ENCODE assay signal across 8 cellular contexts in the genomic region with DNA sequence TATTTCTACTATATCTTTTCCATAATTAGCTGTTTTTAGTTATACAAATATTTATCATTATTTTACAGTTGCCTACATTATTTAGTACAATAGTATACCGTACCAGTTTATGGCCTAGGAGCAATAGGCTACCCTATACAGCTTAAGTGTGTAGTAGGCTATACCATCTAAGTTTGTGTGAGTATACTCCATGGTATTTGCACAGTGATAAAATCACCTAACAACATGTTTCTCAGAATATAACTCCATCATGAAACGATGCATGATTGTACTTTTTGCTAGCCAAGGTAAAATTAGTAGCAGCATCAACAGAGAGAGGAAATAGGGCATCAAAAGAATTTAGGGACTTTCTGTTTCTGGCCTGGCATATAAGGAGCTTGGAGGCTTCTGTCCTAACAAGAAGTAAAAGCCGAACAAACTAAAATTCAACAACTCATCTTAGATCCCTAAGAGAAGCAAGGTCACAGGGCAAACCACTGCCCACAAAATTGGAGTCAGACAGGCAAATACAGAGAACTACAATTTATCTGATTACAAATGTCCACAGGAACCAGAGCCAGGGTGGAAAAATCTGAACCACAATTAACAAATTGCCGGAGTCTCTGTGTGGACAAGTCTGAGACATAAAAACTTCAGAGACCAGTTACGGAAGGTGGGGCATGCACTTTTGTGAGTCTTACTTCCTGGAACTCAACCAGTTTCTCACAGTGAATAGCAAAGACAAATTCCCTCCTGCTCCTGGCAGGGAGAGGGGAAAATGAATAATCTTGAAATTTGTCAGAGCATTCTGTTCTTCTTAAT.
DNase-seq lines count a peak whose midpoint lies in the region; ATAC-seq and TF ChIP-seq lines count a peak whose summit lies in the region.

No MANE protein-coding gene starts in this region.

- no peaks in the 10 kb centered on the region for H3K9me3 ChIP-seq in sigmoid colon

- POLR2A ChIA-PET in HEK293T (lab: Yijun Ruan, JAX): no interaction called here
- POLR2A ChIA-PET in activated CD4-positive, alpha-beta T cell treated with anti-CD3 and anti-CD28 coated beads for 36 hours (lab: Charles Lee): no interaction called here

- peaks cover 0 to 18% (median 12%) of the 10 kb centered on the region in 4 donors for H3K4me1 ChIP-seq in sigmoid colon

- H3K9me3 Mint-ChIP-seq in activated CD4-positive, alpha-beta T cell treated with anti-CD3 and anti-CD28 coated beads for 36 hours (ENCODE audit: low read depth): no peaks in the 10 kb centered on the region

- H3K4me3 Mint-ChIP-seq in activated CD4-positive, alpha-beta T cell treated with anti-CD3 and anti-CD28 coated beads for 36 hours: no peak overlapping the region

- H3K4me3 ChIP-seq in astrocyte of the spinal cord (ENCODE audit: low read depth, low read length) (no peak overlapping the region), sigmoid colon (no peak overlapping the region)

- H3K36me3 ChIP-seq in sigmoid colon: no peaks in the 10 kb centered on the region

- H3K27me3 ChIP-seq in sigmoid colon: no peaks in the 10 kb centered on the region

- WGBS in sigmoid colon, 2 donors: 13 to 55% methylated on average over 5 of the region's 5 CpGs

- TF ChIP-seq CTCF in astrocyte of the spinal cord (IDR thresholded peaks at IDR 0.05; ENCODE audit: low read depth, low read length) (no peak), sigmoid colon (IDR thresholded peaks at IDR 0.05) (no peak)

- H3K27ac ChIP-seq in sigmoid colon: peak overlapping the region; percentile 44 to 68 (median 51)

- CTCF ChIA-PET in HEK293T (lab: Yijun Ruan, JAX): no interaction called here
- CTCF ChIA-PET in activated CD4-positive, alpha-beta T cell treated with anti-CD3 and anti-CD28 coated beads for 36 hours (lab: Charles Lee): no interaction called here

- DNase-seq in GM04504 (ENCODE audit: low read depth) (peak; percentile 97), astrocyte of the spinal cord (ENCODE audit: low read depth, low spot score) (peak; percentile 98), hepatic stellate cell (ENCODE audit: low spot score) (peak; percentile 4), sigmoid colon (peak; percentile 55), COLO829 (ENCODE audit: low spot score) (no peak), HK-2 (ENCODE audit: unreplicated experiment) (no peak), HEK293T (ENCODE audit: extremely low spot score) (no peak)
- no peak for DNase-seq in activated CD4-positive, alpha-beta T cell treated with anti-CD3 and anti-CD28 coated beads for 36 hours

- H3K4me1 Mint-ChIP-seq in activated CD4-positive, alpha-beta T cell treated with anti-CD3 and anti-CD28 coated beads for 36 hours: no peaks in the 10 kb centered on the region

- no peak overlapping the region for H3K27ac Mint-ChIP-seq in activated CD4-positive, alpha-beta T cell treated with anti-CD3 and anti-CD28 coated beads for 36 hours

- TF ChIP-seq POLR2A in sigmoid colon (IDR thresholded peaks at IDR 0.05): no peak

- no peaks in the 10 kb centered on the region for H3K27me3 Mint-ChIP-seq in activated CD4-positive, alpha-beta T cell treated with anti-CD3 and anti-CD28 coated beads for 36 hours

- in situ Hi-C loops in astrocyte of the spinal cord (cut with HindIII; ENCODE audit: low sequenced_read_pairs): no loop called here

- no peaks in the 10 kb centered on the region for H3K36me3 Mint-ChIP-seq in activated CD4-positive, alpha-beta T cell treated with anti-CD3 and anti-CD28 coated beads for 36 hours (ENCODE audit: low read depth)

- no peak for ATAC-seq in activated CD4-positive, alpha-beta T cell treated with anti-CD3 and anti-CD28 coated beads for 36 hours

- intact Hi-C loops in sigmoid colon (cut with DNase I): no loop called here
- intact Hi-C loops in activated CD4-positive, alpha-beta T cell treated with anti-CD3 and anti-CD28 coated beads for 36 hours (cut with DNase I, micrococcal nuclease): no loop called here

- no peak for TF ChIP-seq EP300 in sigmoid colon (IDR thresholded peaks at IDR 0.05)

TF ChIP-seq in HEK293T, 16 proteins besides CTCF, POLR2A, EP300 and RAD21:
- TF ChIP-seq FOXK2 (IDR thresholded peaks at IDR 0.05) (no peak), CTBP1 (IDR thresholded peaks at IDR 0.05; ENCODE audit: borderline replicate concordance) (no peak), TARDBP (IDR thresholded peaks at IDR 0.05) (no peak), ARNT (IDR thresholded peaks at IDR 0.05) (no peak), NFRKB (IDR thresholded peaks at IDR 0.05) (no peak), FOXA1 (IDR thresholded peaks at IDR 0.05) (no peak), ZNF384 (IDR thresholded peaks at IDR 0.05) (no peak), PKNOX1 (IDR thresholded peaks at IDR 0.05) (no peak), SUZ12 (IDR thresholded peaks at IDR 0.05) (no peak), ELF4 (IDR thresholded peaks at IDR 0.05) (no peak), HDGF (IDR thresholded peaks at IDR 0.05; ENCODE audit: borderline replicate concordance) (no peak), LEF1 (IDR thresholded peaks at IDR 0.05; ENCODE audit: borderline replicate concordance) (no peak), SP1 (IDR thresholded peaks at IDR 0.05) (no peak), BHLHE40 (IDR thresholded peaks at IDR 0.05; ENCODE audit: borderline replicate concordance) (no peak), FOXM1 (IDR thresholded peaks at IDR 0.05; ENCODE audit: borderline replicate concordance) (no peak), L3MBTL2 (conservative IDR thresholded peaks at IDR 0.05) (no peak)

Comparison
In these comparisons a context has a peak if more than half of its experiments do, and no peak if none do; other contexts are left out.
1. DNase-seq: peak in GM04504 (single experiment), astrocyte of the spinal cord (single experiment), hepatic stellate cell (single experiment) and sigmoid colon (single experiment); none in COLO829 (single experiment), HK-2 (single experiment), HEK293T (single experiment) and activated CD4-positive, alpha-beta T cell treated with anti-CD3 and anti-CD28 coated beads for 36 hours (single experiment).